Comparison of ENCODE assay signal across 16 cellular contexts in genomic region chr6:109878291-109878690, GRCh38.
A peak's percentile ranks its signal among the peaks of the same experiment; 100 is the strongest.
DNase-seq lines count a peak whose midpoint lies in the region; ATAC-seq and TF ChIP-seq lines count a peak whose summit lies in the region.
"Had no signal": no experiment of that assay in that cellular context is flagged by ENCODE, and none has a peak within 500 bp of the region (broad histone marks: within the 10 kb centered on the region; RNA-seq: fewer than 3 reads in every experiment).

No MANE protein-coding gene starts in this region.

- 100% methylated on average over 2 of the region's 3 CpGs for WGBS in mesenchymal stem cell
- WGBS in testis, 2 donors, result 53 to 56% methylated on average over 3 of the region's 3 CpGs

- H2BK120ac ChIP-seq in mesenchymal stem cell (ENCODE audit: low read depth, low read length), result no peak overlapping the region

- H3K14ac ChIP-seq in mesenchymal stem cell (ENCODE audit: low read length in 2 of 2), result no peak overlapping the region

- no peak overlapping the region for H2BK12ac ChIP-seq in mesenchymal stem cell (ENCODE audit: low read length in 2 of 2)

- ATAC-seq in HG02884 (IDR thresholded peaks at IDR 0.05; ENCODE audit: unreplicated experiment), result no peak

- H3K4me1 ChIP-seq in mesenchymal stem cell (ENCODE audit: control insufficient read depth, insufficient read depth, low read depth, low read length) (peaks cover 12% of the 10 kb centered on the region), testis (peaks cover 32% of the 10 kb centered on the region)
- H3K4me1 ChIP-seq: SJCRH30 had no signal

- DNase-seq in NCI-H748 treated with DMSO at 0.1 percent for 48 hours (lab: John Stamatoyannopoulos, UW) (peak; percentile 52), epithelial cell of esophagus (ENCODE audit: low read depth) (peak; percentile 45), mesenchymal stem cell (no peak), testis (no peak), NCI-H524 (lab: John Stamatoyannopoulos, UW) (no peak), middle frontal gyrus (ENCODE audit: extremely low spot score, low spot score) (no peak)
- DNase-seq: AML-193; DMS153; EL; HFFc6; NCI-H187; NCI-H526 treated with DMSO at 0.1 percent for 48 hours; NK-92 treated with Interleukin-12 subunit alpha and Interleukin-12 subunit beta, amount 100 ng/mL, for 24 hours; SJCRH30 had no signal

- H3K23ac ChIP-seq in mesenchymal stem cell (ENCODE audit: low read length in 2 of 2), result no peak overlapping the region

- H3K36me3 ChIP-seq in mesenchymal stem cell (ENCODE audit: control insufficient read depth in 1 of 2, insufficient read depth in 2 of 2, low read depth in 1 of 2, low read length in 2 of 2) (no peaks in the 10 kb centered on the region), testis (ENCODE audit: low read depth, missing control alignments) (no peaks in the 10 kb centered on the region)
- H3K36me3 ChIP-seq: SJCRH30 had no signal

- H3K18ac ChIP-seq in mesenchymal stem cell (ENCODE audit: low read depth in 1 of 2, low read length in 2 of 2), result no peak overlapping the region

- H3K4me2 ChIP-seq in mesenchymal stem cell (ENCODE audit: low read length, poor library complexity, severe bottlenecking), result no peak overlapping the region

- H3K27me3 ChIP-seq in mesenchymal stem cell (ENCODE audit: control insufficient read depth in 1 of 2, insufficient read depth in 1 of 2, low read length in 2 of 2) (no peaks in the 10 kb centered on the region), testis (no peaks in the 10 kb centered on the region)
- H3K27me3 ChIP-seq: SJCRH30 had no signal

- peak overlapping the region; percentile 49 for H3K9ac ChIP-seq in mesenchymal stem cell (ENCODE audit: low read length)

- TF ChIP-seq POLR2A in testis (IDR thresholded peaks at IDR 0.05), result no peak

- TF ChIP-seq CTCF in epithelial cell of esophagus (IDR thresholded peaks at IDR 0.05; ENCODE audit: insufficient read depth, low read depth, low read length, missing control alignments), result no peak
- TF ChIP-seq CTCF in testis (IDR thresholded peaks at IDR 0.05), result no peak

- H2AFZ ChIP-seq in mesenchymal stem cell (ENCODE audit: low read depth, low read length), result no peak overlapping the region

- H3K9me3 ChIP-seq in mesenchymal stem cell (ENCODE audit: control insufficient read depth, low read length) (no peaks in the 10 kb centered on the region), testis (no peaks in the 10 kb centered on the region)
- H3K9me3 ChIP-seq: SJCRH30 had no signal

- intact Hi-C loops in testis (cut with DNase I; ENCODE audit: low total_unique reads), result no loop called here

- no peak overlapping the region for H2BK15ac ChIP-seq in mesenchymal stem cell (ENCODE audit: low read depth, poor library complexity, severe bottlenecking)

- H2BK5ac ChIP-seq in mesenchymal stem cell (ENCODE audit: low read depth, low read length, poor library complexity, severe bottlenecking), result peak overlapping the region; percentile 19

- no peak overlapping the region for H2AK5ac ChIP-seq in mesenchymal stem cell (ENCODE audit: low read length, severe bottlenecking)

- H3K27ac ChIP-seq in mesenchymal stem cell (ENCODE audit: low read length, poor library complexity, severe bottlenecking) (peak overlapping the region; percentile 99), testis (peak overlapping the region; percentile 65 to 78)
- H3K27ac ChIP-seq: HL-60, SJCRH30 had no signal

- H4K8ac ChIP-seq in mesenchymal stem cell (ENCODE audit: low read length), result no peak overlapping the region

- no peak overlapping the region for H4K91ac ChIP-seq in mesenchymal stem cell (ENCODE audit: low read length)

- no peak overlapping the region for H3K4ac ChIP-seq in mesenchymal stem cell (ENCODE audit: low read depth in 1 of 2, low read length in 2 of 2)

- H3K4me3 ChIP-seq in epithelial cell of esophagus (ENCODE audit: low read length) (no peak overlapping the region), mesenchymal stem cell (ENCODE audit: insufficient read depth in 1 of 2, low read depth in 1 of 2, low read length in 2 of 2) (no peak overlapping the region), testis (no peak overlapping the region)
- H3K4me3 ChIP-seq: SJCRH30 had no signal

- no peaks in the 10 kb centered on the region for H3K79me1 ChIP-seq in mesenchymal stem cell (replicated peaks; ENCODE audit: low read length, poor library complexity, severe bottlenecking)

Comparison
In these comparisons a context has a peak if more than half of its experiments do, and no peak if none do; other contexts are left out.
1. DNase-seq: peak in NCI-H748 treated with DMSO at 0.1 percent for 48 hours (single experiment) and epithelial cell of esophagus (single experiment); none in mesenchymal stem cell (single experiment), testis (single experiment), NCI-H524 (0 of 2) and middle frontal gyrus (single experiment).